In genomic region chr10:79412516-79412915, GRCh38 we compare ENCODE assay signal across 18 cellular contexts.
"Had no signal": no experiment of that assay in that cellular context is flagged by ENCODE, and none has a peak within 500 bp of the region (broad histone marks: within the 10 kb centered on the region; RNA-seq: fewer than 3 reads in every experiment).

No MANE protein-coding gene starts in this region.

- DNase-seq: activated CD4-positive, alpha-beta T cell treated with anti-CD3 and anti-CD28 coated beads, Interleukin-2, amount 10 ng/mL, durations not matched to agents 7 days and 5 days; activated CD8-positive, alpha-beta T cell treated with anti-CD3 and anti-CD28 coated beads, Interleukin-2, amount 10 ng/mL, durations not matched to agents 7 days and 5 days; activated naive CD4-positive, alpha-beta T cell treated with anti-CD3 and anti-CD28 coated beads, Interleukin-2, amount 10 ng/mL, durations not matched to agents 7 days and 5 days; activated T-cell treated with anti-CD3 and anti-CD28 coated beads, Interleukin-2, amount 50 U/mL, for 24 hours; cerebellar nuclear complex; effector CD8-positive, alpha-beta T cell; nucleus accumbens; stimulated activated CD4-positive, alpha-beta T cell treated with anti-CD3 and anti-CD28 coated beads, Interleukin-4, amount 100 ng/mL, for 4 hours; T-helper 1 cell had no signal

- H3K27ac Mint-ChIP-seq: activated CD4-positive, alpha-beta T cell treated with anti-CD3 and anti-CD28 coated beads, Interleukin-2, amount 10 ng/mL, durations not matched to agents 7 days and 5 days; activated CD8-positive, alpha-beta T cell treated with anti-CD3 and anti-CD28 coated beads, Interleukin-2, amount 10 ng/mL, durations not matched to agents 7 days and 5 days; activated naive CD4-positive, alpha-beta T cell treated with anti-CD3 and anti-CD28 coated beads, Interleukin-2, amount 10 ng/mL, durations not matched to agents 7 days and 5 days; activated naive CD8-positive, alpha-beta T cell treated with anti-CD3 and anti-CD28 coated beads, Interleukin-2, amount 50 U/mL, for 24 hours; stimulated activated memory B cell treated with anti-CD40 and anti-IgM and Interleukin-4, amounts not matched to agents 10 μg/mL and 1 μg/mL and 100 μg/mL, for 72 hours had no signal

- H3K27me3 Mint-ChIP-seq: activated CD4-positive, alpha-beta T cell treated with anti-CD3 and anti-CD28 coated beads, Interleukin-2, amount 10 ng/mL, durations not matched to agents 7 days and 5 days; activated naive CD8-positive, alpha-beta T cell treated with anti-CD3 and anti-CD28 coated beads, Interleukin-2, amount 50 U/mL, for 24 hours; activated T-cell treated with anti-CD3 and anti-CD28 coated beads, Interleukin-2, amount 50 U/mL, for 24 hours; natural killer cell treated with Interleukin-12 subunit alpha and Interleukin-12 subunit beta and Interleukin-15 and Interleukin-18, amount 100 ng/mL, for 72 hours; stimulated activated memory B cell treated with anti-CD40 and anti-IgM and Interleukin-4, amounts not matched to agents 10 μg/mL and 1 μg/mL and 100 μg/mL, for 72 hours had no signal

- H3K36me3 Mint-ChIP-seq: activated naive CD4-positive, alpha-beta T cell treated with anti-CD3 and anti-CD28 coated beads, Interleukin-2, amount 10 ng/mL, durations not matched to agents 7 days and 5 days; natural killer cell treated with Interleukin-12 subunit alpha and Interleukin-12 subunit beta and Interleukin-15 and Interleukin-18, amount 100 ng/mL, for 72 hours; stimulated activated memory B cell treated with anti-CD40 and anti-IgM and Interleukin-4, amounts not matched to agents 10 μg/mL and 1 μg/mL and 100 μg/mL, for 72 hours had no signal

- H3K27ac ChIP-seq: ascending aorta, thoracic aorta had no signal

- H3K4me3 Mint-ChIP-seq: activated CD4-positive, alpha-beta T cell treated with anti-CD3 and anti-CD28 coated beads, Interleukin-2, amount 10 ng/mL, durations not matched to agents 7 days and 5 days; activated CD8-positive, alpha-beta T cell treated with anti-CD3 and anti-CD28 coated beads, Interleukin-2, amount 10 ng/mL, durations not matched to agents 7 days and 5 days; activated naive CD4-positive, alpha-beta T cell treated with anti-CD3 and anti-CD28 coated beads, Interleukin-2, amount 10 ng/mL, durations not matched to agents 7 days and 5 days; activated naive CD8-positive, alpha-beta T cell treated with anti-CD3 and anti-CD28 coated beads, Interleukin-2, amount 50 U/mL, for 24 hours; activated T-cell treated with anti-CD3 and anti-CD28 coated beads, Interleukin-2, amount 50 U/mL, for 24 hours; stimulated activated memory B cell treated with anti-CD40 and anti-IgM and Interleukin-4, amounts not matched to agents 10 μg/mL and 1 μg/mL and 100 μg/mL, for 72 hours had no signal

- H3K4me3 ChIP-seq: ascending aorta, smooth muscle cell, thoracic aorta, upper lobe of left lung had no signal

- ATAC-seq: activated CD8-positive, alpha-beta T cell treated with anti-CD3 and anti-CD28 coated beads, Interleukin-2, amount 10 ng/mL, durations not matched to agents 7 days and 5 days; esophagus mucosa had no signal

- H3K9me3 ChIP-seq: ascending aorta, thoracic aorta, upper lobe of left lung had no signal

- H3K27me3 ChIP-seq: ascending aorta, upper lobe of left lung had no signal

- H3K9me3 Mint-ChIP-seq: activated CD4-positive, alpha-beta T cell treated with anti-CD3 and anti-CD28 coated beads, Interleukin-2, amount 10 ng/mL, durations not matched to agents 7 days and 5 days; activated naive CD4-positive, alpha-beta T cell treated with anti-CD3 and anti-CD28 coated beads, Interleukin-2, amount 10 ng/mL, durations not matched to agents 7 days and 5 days; activated naive CD8-positive, alpha-beta T cell treated with anti-CD3 and anti-CD28 coated beads, Interleukin-2, amount 50 U/mL, for 24 hours; activated T-cell treated with anti-CD3 and anti-CD28 coated beads, Interleukin-2, amount 50 U/mL, for 24 hours; dendritic cell treated with granulocyte-macrophage colony-stimulating factor and Interleukin-4, amounts not matched to agents 40 ng/mL and 50 ng/mL, for 4 days; natural killer cell treated with Interleukin-12 subunit alpha and Interleukin-12 subunit beta and Interleukin-15 and Interleukin-18, amount 100 ng/mL, for 72 hours; stimulated activated memory B cell treated with anti-CD40 and anti-IgM and Interleukin-4, amounts not matched to agents 10 μg/mL and 1 μg/mL and 100 μg/mL, for 72 hours had no signal
